ENCODE assay signal across 9 cellular contexts in the genomic region with DNA sequence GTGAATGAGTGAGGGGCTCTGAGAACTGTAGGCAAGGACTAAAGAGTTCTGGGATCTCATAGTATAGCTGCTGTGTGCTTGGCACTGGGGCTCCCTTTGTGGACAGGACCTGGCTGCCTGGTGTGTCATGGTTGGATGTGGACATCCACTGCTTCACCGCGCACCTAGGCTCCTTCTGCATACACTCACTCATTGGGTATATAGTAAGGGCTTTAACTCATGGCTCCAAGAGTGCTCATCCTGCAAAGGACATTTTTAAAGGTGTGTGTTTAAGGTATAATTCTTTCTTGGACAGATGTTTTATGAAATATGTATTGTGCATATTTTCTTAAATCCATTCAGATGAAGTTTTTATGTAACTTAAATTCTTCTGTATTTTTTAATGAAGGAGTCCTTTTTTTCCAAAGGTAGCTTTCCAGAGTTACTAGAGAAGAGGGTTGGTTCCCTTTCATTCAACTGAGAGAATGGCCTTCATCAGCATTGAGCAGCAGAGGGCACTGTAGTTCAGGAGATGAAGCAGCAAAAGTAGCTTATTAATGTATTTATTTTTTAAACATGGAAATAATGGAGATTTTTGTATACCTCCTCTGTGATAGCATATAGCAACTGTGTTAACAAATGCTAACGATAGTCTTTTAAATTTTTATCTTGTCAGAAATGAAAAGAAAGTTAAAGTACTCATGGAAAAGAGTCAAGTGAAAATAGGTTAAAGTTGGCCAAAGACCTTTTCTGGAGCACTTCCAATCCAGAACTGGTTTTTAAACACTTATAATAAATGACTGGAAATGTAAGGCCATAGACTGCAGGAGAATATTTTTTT. TPM values are rescaled to one million over a fixed set of nuclear protein-coding genes. Genes with fewer than 3 reads are reported as not detected.
A peak's percentile ranks its signal among the peaks of the same experiment; 100 is the strongest.
DNase-seq lines count a peak whose midpoint lies in the region; ATAC-seq, FAIRE-seq and TF ChIP-seq lines count a peak whose summit lies in the region.
"Had no signal": no experiment of that assay in that cellular context is flagged by ENCODE, and none has a peak within 500 bp of the region (broad histone marks: within the 10 kb centered on the region; RNA-seq: fewer than 3 reads in every experiment).

No MANE protein-coding gene starts in this region.

- H3K9ac ChIP-seq in PC-3 (ENCODE audit: low read length): no peak overlapping the region

- DNase-seq in DMS 273 (lab: John Stamatoyannopoulos, UW; ENCODE audit: unreplicated experiment) (peak; percentile 66), DMS 273 treated with DMSO at 0.1 percent for 48 hours (lab: John Stamatoyannopoulos, UW) (no peak), PC-3 (peak; percentile 73), adrenal gland (peak; percentile 29 to 77 (median 50)), right atrium auricular region (ENCODE audit: low spot score) (no peak), small intestine (peak; percentile 46)

- TF ChIP-seq POLR2A in adrenal gland (IDR thresholded peaks at IDR 0.05): no peak

- intact Hi-C loops in PC-3 (cut with micrococcal nuclease) (loop anchor here (1.0 to 5.0 kb wide), 4 partner anchors 227 to 942 kb away; no protein-coding TSS in a partner anchor), adrenal gland (cut with DNase I) (loop anchor here in 1 of 2 donors (5.0 kb wide), 1 partner anchor 262 kb away; no protein-coding TSS in a partner anchor)

- no peaks in the 10 kb centered on the region for H3K79me2 ChIP-seq in PC-3 (ENCODE audit: low read length)

- TF ChIP-seq CTCF in PC-3 (conservative IDR thresholded peaks at IDR 0.05; ENCODE audit: low read depth, low read length) (peak; percentile 95), adrenal gland (IDR thresholded peaks at IDR 0.05) (peak; percentile 56 to 84 (median 74)), right atrium auricular region (IDR thresholded peaks at IDR 0.05) (peak; percentile 65 to 84)

- no peaks in the 10 kb centered on the region for H3F3A ChIP-seq in PC-3 (ENCODE audit: low read length, unreplicated experiment)

- CTCF ChIA-PET in PC-3 (lab: Charles Lee): interaction anchor here (0.5 to 1.5 kb wide), 8 partner anchors 19 to 260 kb away, joined by 3 to 17 read pairs (median 4); no protein-coding TSS in a partner anchor

- H3K4me2 ChIP-seq in PC-3 (ENCODE audit: low read length): no peak overlapping the region

- POLR2A ChIA-PET in PC-3 (lab: Charles Lee; ENCODE audit: unreplicated experiment): no interaction called here

- H3K4me1 ChIP-seq in PC-3 (ENCODE audit: insufficient read depth, low read length): no peaks in the 10 kb centered on the region
- H3K4me1 ChIP-seq in adrenal gland (replicated peaks in 1 of 2): peaks cover 0 to 5% of the 10 kb centered on the region in 2 donors
- peaks cover 0 to 49% of the 10 kb centered on the region in 2 donors for H3K4me1 ChIP-seq in right atrium auricular region
- no peaks in the 10 kb centered on the region for H3K4me1 ChIP-seq in small intestine (ENCODE audit: control insufficient read depth in 2 of 2, insufficient read depth in 1 of 2, low read depth in 1 of 2, low read length in 1 of 2)

- no peak overlapping the region for H2AFZ ChIP-seq in PC-3 (ENCODE audit: low read length)

- H3K27me3 ChIP-seq in PC-3 (ENCODE audit: low read length) (no peaks in the 10 kb centered on the region), adrenal gland (no peaks in the 10 kb centered on the region), right atrium auricular region (no peaks in the 10 kb centered on the region), small intestine (ENCODE audit: control insufficient read depth in 2 of 2, insufficient read depth in 2 of 2, low read length in 2 of 2) (no peaks in the 10 kb centered on the region)

- H3K36me3 ChIP-seq in PC-3 (ENCODE audit: low read depth, low read length) (peaks cover 25% of the 10 kb centered on the region), adrenal gland (replicated peaks in 1 of 2) (no peaks in the 10 kb centered on the region), right atrium auricular region (no peaks in the 10 kb centered on the region), small intestine (ENCODE audit: control insufficient read depth in 2 of 2, insufficient read depth in 2 of 2, low read length in 2 of 2) (peaks cover 0 to 17% of the 10 kb centered on the region in 2 donors)

- BruUV-seq in PC-3 (replicated peaks; lab: Mats Ljungman, UMichigan): no TSS peak

- H3K27ac ChIP-seq in PC-3 (ENCODE audit: low read length) (no peak overlapping the region), adrenal gland (no peak overlapping the region), right atrium auricular region (no peak overlapping the region), small intestine (ENCODE audit: low read depth in 1 of 2, low read length in 1 of 2) (no peak overlapping the region)

- FAIRE-seq in small intestine (lab: Jason Lieb, UNC): peak; percentile 53
- FAIRE-seq: colon had no signal

- H4K20me1 ChIP-seq in PC-3 (ENCODE audit: low read length): no peaks in the 10 kb centered on the region

- H3K4me3 ChIP-seq in PC-3 (ENCODE audit: low read length) (no peak overlapping the region), adrenal gland (no peak overlapping the region), right atrium auricular region (no peak overlapping the region), small intestine (ENCODE audit: low read depth in 1 of 2, low read length in 2 of 2) (peak overlapping the region in 1 of 2 donors; percentile 24)

- 47 to 59% (median 54%) methylated on average over 3 of the region's 3 CpGs for WGBS in adrenal gland, 4 donors
- 64 to 76% (median 66%) methylated on average over 3 of the region's 3 CpGs for WGBS in small intestine, 3 donors

- H3K9me2 ChIP-seq in PC-3 (replicated peaks; ENCODE audit: low read length): no peaks in the 10 kb centered on the region

- peak; percentile 45 for ATAC-seq in HG03097 (IDR thresholded peaks at IDR 0.05; ENCODE audit: low FRiP score, unreplicated experiment)
- peak; percentile 80 for ATAC-seq in PC-3
- no peak for ATAC-seq in HG02840 (IDR thresholded peaks at IDR 0.05; ENCODE audit: low FRiP score, unreplicated experiment)

- H3K9me3 ChIP-seq in PC-3 (ENCODE audit: low read length): no peaks in the 10 kb centered on the region
- no peaks in the 10 kb centered on the region for H3K9me3 ChIP-seq in adrenal gland (replicated peaks in 1 of 3)
- no peaks in the 10 kb centered on the region for H3K9me3 ChIP-seq in right atrium auricular region
- H3K9me3 ChIP-seq in small intestine (ENCODE audit: control insufficient read depth, low read depth): no peaks in the 10 kb centered on the region

RNA-seq across cellular contexts. Expression of a gene that starts 25.2 kb away (rescaled TPM):
- total RNA-seq in PC-3 (2014; rRNA removed) (17.6 and 20.5 TPM in 2 replicates), adrenal gland (10 to 100 TPM in 5 of 8 donors, 1 to 10 TPM in 3; 6.5 to 22.2 (median 11.2) TPM), right atrium auricular region (10 to 100 TPM in 1 of 2 donors, 1 to 10 TPM in 1; 9.8 to 15.7 TPM)
- polyA plus RNA-seq in adrenal gland (10 to 100 TPM in 1 of 3 donors, 1 to 10 TPM in 2; 3.6 to 14.8 (median 6.1) TPM), small intestine (10 to 100 TPM; 15.3 to 28.4 (median 16.5) TPM)

RNA-seq across cellular contexts. Expression of a gene that starts 25.5 kb away (rescaled TPM):
- 8.1 and 10.2 TPM in 2 replicates for total RNA-seq in PC-3 (2014; rRNA removed)
- 10 to 100 TPM; 12.9 to 39.7 (median 19.1) TPM for total RNA-seq in adrenal gland
- polyA plus RNA-seq in adrenal gland: 10 to 100 TPM in 1 of 3 donors, 1 to 10 TPM in 2; 6.6 to 42.7 (median 9.4) TPM
- total RNA-seq in right atrium auricular region: 10 to 100 TPM; 17.3 to 17.7 TPM
- polyA plus RNA-seq in small intestine: 10 to 100 TPM; 16.6 to 38.0 (median 35.7) TPM

Comparison
In these comparisons a context has a peak if more than half of its experiments do, and no peak if none do; other contexts are left out.
1. DNase-seq: peak in DMS 273 (single experiment), PC-3 (single experiment), adrenal gland (7 of 7) and small intestine (single experiment); none in DMS 273 treated with DMSO at 0.1 percent for 48 hours (single experiment) and right atrium auricular region (single experiment).
2. Peak in every context shown above with its lines, with median percentiles within 50 percentile points of each other: CTCF ChIP-seq.